ENCODE assay signal across 1 cellular context in the genomic region with DNA sequence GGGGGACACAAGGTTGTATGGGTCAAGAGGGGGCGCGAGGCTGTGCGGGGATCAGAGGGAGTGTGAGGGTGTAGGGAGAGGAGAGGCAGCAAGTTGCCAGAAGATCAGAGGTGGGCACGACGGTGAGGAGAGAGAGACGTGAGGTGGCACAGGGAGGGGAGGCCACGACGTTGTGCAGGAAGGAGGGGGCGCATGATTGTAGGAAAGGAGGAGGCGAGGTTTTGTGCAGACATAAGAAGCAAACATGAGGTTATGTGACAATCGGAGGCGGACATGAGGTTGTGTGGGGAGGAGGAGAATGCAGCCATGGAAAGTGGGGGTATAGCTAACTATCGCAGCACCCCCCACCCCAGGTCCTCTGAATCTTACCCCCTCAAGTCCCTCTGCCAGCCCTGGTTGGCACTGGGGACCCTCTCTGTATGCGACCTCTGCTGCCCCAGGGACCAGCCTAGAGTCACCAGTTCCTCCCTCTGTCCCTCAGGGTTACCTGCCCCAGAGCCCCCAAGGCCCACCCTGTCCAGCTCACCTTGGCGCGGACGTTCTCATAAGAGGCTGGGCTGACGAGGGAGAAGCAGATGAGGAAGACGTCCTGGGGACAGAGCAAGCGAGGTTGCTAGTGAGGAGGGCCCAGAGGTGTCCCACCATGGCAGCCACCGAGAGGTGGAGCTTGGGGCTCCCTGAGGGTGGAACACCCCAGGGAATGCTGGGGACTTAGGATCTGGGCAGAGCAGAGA.
TF ChIP-seq lines count a peak whose summit lies in the region.

No MANE protein-coding gene starts in this region.

TF ChIP-seq in IMR-90, 13 proteins besides CTCF, POLR2A, EP300 and RAD21 (continued from another document):
- TF ChIP-seq, protein P1, sequence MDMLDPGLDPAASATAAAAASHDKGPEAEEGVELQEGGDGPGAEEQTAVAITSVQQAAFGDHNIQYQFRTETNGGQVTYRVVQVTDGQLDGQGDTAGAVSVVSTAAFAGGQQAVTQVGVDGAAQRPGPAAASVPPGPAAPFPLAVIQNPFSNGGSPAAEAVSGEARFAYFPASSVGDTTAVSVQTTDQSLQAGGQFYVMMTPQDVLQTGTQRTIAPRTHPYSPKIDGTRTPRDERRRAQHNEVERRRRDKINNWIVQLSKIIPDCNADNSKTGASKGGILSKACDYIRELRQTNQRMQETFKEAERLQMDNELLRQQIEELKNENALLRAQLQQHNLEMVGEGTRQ (IDR thresholded peaks at IDR 0.05; ENCODE audit: low read depth, low read length) = no peak
- TF ChIP-seq SMC3 (IDR thresholded peaks at IDR 0.05; ENCODE audit: low read depth, low read length) = no peak
- no peak for TF ChIP-seq RFX5 (IDR thresholded peaks at IDR 0.05; ENCODE audit: low read depth, low read length)
- no peak for TF ChIP-seq NFE2L2 (IDR thresholded peaks at IDR 0.05; ENCODE audit: low read depth, low read length)
- no peak for TF ChIP-seq BHLHE40 (IDR thresholded peaks at IDR 0.05; ENCODE audit: low read depth, low read length)
- TF ChIP-seq MXI1 (IDR thresholded peaks at IDR 0.05; ENCODE audit: borderline replicate concordance, low read depth, low read length) = no peak
- TF ChIP-seq CHD1 (IDR thresholded peaks at IDR 0.05; ENCODE audit: low read depth, low read length) = no peak
- no peak for TF ChIP-seq RCOR1 (IDR thresholded peaks at IDR 0.05; ENCODE audit: insufficient replicate concordance, low read length)
- no peak for TF ChIP-seq MAZ (IDR thresholded peaks at IDR 0.05; ENCODE audit: borderline replicate concordance, low read depth, low read length)
- no peak for TF ChIP-seq FOS (IDR thresholded peaks at IDR 0.05; ENCODE audit: low read depth, low read length)
